In the genomic region with DNA sequence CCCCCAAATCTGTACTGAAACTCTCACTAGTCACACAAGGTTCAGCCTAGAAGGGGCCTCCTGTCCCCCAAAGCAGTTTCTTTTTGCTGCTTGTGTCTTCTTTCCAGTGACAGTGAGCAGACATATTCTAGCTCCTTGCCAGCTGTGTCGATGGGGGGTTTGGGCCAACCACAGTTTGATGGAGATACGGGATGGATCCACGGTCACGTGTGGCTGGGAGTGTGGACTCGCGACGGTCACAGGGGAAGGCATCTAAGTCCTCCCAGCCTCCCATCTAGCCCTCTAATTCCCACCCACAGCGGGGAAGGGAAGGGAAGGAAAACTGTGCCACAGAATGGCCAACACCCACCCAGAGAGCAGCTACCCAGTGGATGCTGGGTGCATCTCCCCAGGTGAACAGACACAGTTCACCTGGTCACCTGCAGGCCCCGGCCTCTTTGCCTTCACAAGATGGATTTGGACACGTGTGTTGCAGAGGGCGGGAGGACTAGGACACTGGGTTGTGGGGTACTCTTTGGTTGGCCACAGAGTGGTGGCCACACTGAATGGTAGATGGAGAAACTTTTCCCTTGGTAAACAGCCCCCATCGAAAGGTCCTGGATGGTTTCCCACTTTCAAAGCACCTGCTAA, we compare ENCODE assay signal across 26 cellular contexts. TPM values are rescaled to one million over a fixed set of nuclear protein-coding genes. Genes with fewer than 3 reads are reported as not detected.
A peak's percentile ranks its signal among the peaks of the same experiment; 100 is the strongest.
DNase-seq lines count a peak whose midpoint lies in the region; ATAC-seq and TF ChIP-seq lines count a peak whose summit lies in the region.
"Had no signal": no experiment of that assay in that cellular context is flagged by ENCODE, and none has a peak within 500 bp of the region (broad histone marks: within the 10 kb centered on the region; RNA-seq: fewer than 3 reads in every experiment).

No MANE protein-coding gene starts in this region.

- H3K9me3 Mint-ChIP-seq in chondrocyte (ENCODE audit: low read depth) = no peaks in the 10 kb centered on the region
- H3K9me3 Mint-ChIP-seq: CD14-positive monocyte; CD4-positive, CD25-positive, alpha-beta regulatory T cell; CD8-positive, alpha-beta memory T cell had no signal

- H3K79me2 ChIP-seq in osteoblast (ENCODE audit: insufficient read depth, low read length) = no peaks in the 10 kb centered on the region

- no peak overlapping the region for H2AFZ ChIP-seq in osteoblast (ENCODE audit: low read length)

- H3K36me3 Mint-ChIP-seq in chondrocyte (ENCODE audit: low read depth) = no peaks in the 10 kb centered on the region
- H3K36me3 Mint-ChIP-seq: CD4-positive, alpha-beta memory T cell had no signal

- TF ChIP-seq POLR2A in spleen (IDR thresholded peaks at IDR 0.05) (no peak), tibial nerve (IDR thresholded peaks at IDR 0.05) (no peak)

- no peak overlapping the region for H3K4me2 ChIP-seq in osteoblast (ENCODE audit: insufficient read depth, low read length)
- H3K4me2 ChIP-seq: BLaER1 had no signal

- no peaks in the 10 kb centered on the region for H3K4me1 Mint-ChIP-seq in chondrocyte (ENCODE audit: low read depth)
- H3K4me1 Mint-ChIP-seq: CD14-positive monocyte had no signal

- H3K27ac Mint-ChIP-seq in chondrocyte (ENCODE audit: unreplicated experiment) = no peak overlapping the region
- H3K27ac Mint-ChIP-seq: CD4-positive, CD25-positive, alpha-beta regulatory T cell; CD8-positive, alpha-beta memory T cell had no signal

- 88 to 97% (median 94%) methylated on average over 12 of the region's 12 CpGs for WGBS in spleen, 5 donors
- 87 to 97% methylated on average over 11 to 12 of the region's 12 CpGs for WGBS in tibial nerve, 2 donors

- H4K20me1 ChIP-seq in osteoblast (ENCODE audit: insufficient read depth, low read length) = no peaks in the 10 kb centered on the region

- H3K27ac ChIP-seq in osteoblast (ENCODE audit: low read depth, low read length) (no peak overlapping the region), spleen (no peak overlapping the region), tibial nerve (no peak overlapping the region)
- H3K27ac ChIP-seq: BLaER1 had no signal

- H3K4me3 ChIP-seq in mucosa of descending colon (no peak overlapping the region), osteoblast (ENCODE audit: insufficient read depth, low read length) (no peak overlapping the region), spleen (no peak overlapping the region), tibial nerve (no peak overlapping the region)
- H3K4me3 ChIP-seq: BLaER1, GM12878 had no signal

- H3K4me3 Mint-ChIP-seq in chondrocyte (ENCODE audit: unreplicated experiment) = no peak overlapping the region
- H3K4me3 Mint-ChIP-seq: CD14-positive monocyte; CD4-positive, alpha-beta memory T cell; CD4-positive, CD25-positive, alpha-beta regulatory T cell; CD8-positive, alpha-beta memory T cell had no signal

- intact Hi-C loops in mucosa of descending colon (cut with DNase I, micrococcal nuclease) = no loop called here
- intact Hi-C loops in spleen (cut with DNase I; ENCODE audit: low total_unique reads) = no loop called here

- no peak for ATAC-seq in mucosa of descending colon
- ATAC-seq: GM12878 had no signal

- no peak for TF ChIP-seq CTCF in chondrocyte (IDR thresholded peaks at IDR 0.05)
- no peak for TF ChIP-seq CTCF in mucosa of descending colon (IDR thresholded peaks at IDR 0.05)
- TF ChIP-seq CTCF in osteoblast (IDR thresholded peaks at IDR 0.05; ENCODE audit: extremely low read depth, low read depth, low read length) = no peak
- TF ChIP-seq CTCF in spleen (IDR thresholded peaks at IDR 0.05 in 8 of 11, conservative IDR thresholded peaks at IDR 0.05 in 3 of 11) = no peak
- no peak for TF ChIP-seq CTCF in tibial nerve (IDR thresholded peaks at IDR 0.05)

- no peaks in the 10 kb centered on the region for H3K27me3 Mint-ChIP-seq in chondrocyte (ENCODE audit: low read depth)
- H3K27me3 Mint-ChIP-seq: CD4-positive, alpha-beta memory T cell; CD4-positive, CD25-positive, alpha-beta regulatory T cell had no signal

- no peaks in the 10 kb centered on the region for H3K4me1 ChIP-seq in mucosa of descending colon (ENCODE audit: low read depth)
- no peaks in the 10 kb centered on the region for H3K4me1 ChIP-seq in osteoblast (ENCODE audit: insufficient read depth, low read length)
- peaks cover 0 to 6% (median 0%) of the 10 kb centered on the region in 6 donors for H3K4me1 ChIP-seq in spleen
- peaks cover 0 to 5% (median 0%) of the 10 kb centered on the region in 4 donors for H3K4me1 ChIP-seq in tibial nerve

- DNase-seq in chondrocyte (ENCODE audit: low spot score) (peak; percentile 41), mucosa of descending colon (peak in 2 of 3 donors; percentile 7 to 22), osteoblast (ENCODE audit: insufficient read length, low spot score, missing footprints) (peak; percentile 32), spleen (peak; percentile 28), tibial nerve (ENCODE audit: low spot score in 2 of 2) (no peak), NCI-H2107 treated with DMSO at 0.1 percent for 48 hours (lab: John Stamatoyannopoulos, UW; ENCODE audit: unreplicated experiment) (no peak)
- no peak for DNase-seq in stimulated activated CD4-positive, alpha-beta T cell treated with anti-CD3 and anti-CD28 coated beads, Interleukin-4, amount 100 ng/mL, for 4 hours
- DNase-seq: 8988T; ACHN; BE2C; C1 segment of cervical spinal cord; CD4-positive, alpha-beta memory T cell; CD4-positive, CD25-positive, alpha-beta regulatory T cell; CD8-positive, alpha-beta memory T cell; COR-L47; DMS 273 treated with DMSO at 0.1 percent for 48 hours; DMS153; DMS53; DMS79; DND-41; EL; GDM1 had no signal

- no peaks in the 10 kb centered on the region for H3K9me3 ChIP-seq in mucosa of descending colon
- no peaks in the 10 kb centered on the region for H3K9me3 ChIP-seq in osteoblast (ENCODE audit: low read depth, low read length)
- no peaks in the 10 kb centered on the region for H3K9me3 ChIP-seq in spleen
- no peaks in the 10 kb centered on the region for H3K9me3 ChIP-seq in tibial nerve
- H3K9me3 ChIP-seq: BE2C, BLaER1 had no signal

- TF ChIP-seq EP300 in tibial nerve (IDR thresholded peaks at IDR 0.05) = no peak

- H3K27me3 ChIP-seq in osteoblast (ENCODE audit: insufficient read depth, low read length) (no peaks in the 10 kb centered on the region), spleen (replicated peaks in 1 of 7) (no peaks in the 10 kb centered on the region), tibial nerve (no peaks in the 10 kb centered on the region)
- H3K27me3 ChIP-seq: BE2C, BLaER1 had no signal

- H3K36me3 ChIP-seq in mucosa of descending colon (ENCODE audit: low read depth) (no peaks in the 10 kb centered on the region), osteoblast (ENCODE audit: insufficient read depth, low read length) (no peaks in the 10 kb centered on the region), spleen (peaks cover 0 to 65% (median 0%) of the 10 kb centered on the region in 6 donors), tibial nerve (peaks cover 0 to 18% (median 0%) of the 10 kb centered on the region in 3 donors)
- H3K36me3 ChIP-seq: BE2C had no signal

RNA-seq across cellular contexts. Expression of a gene that starts 54.4 kb away (rescaled TPM):
- total RNA-seq in chondrocyte (0.07 TPM in 1 of 3 replicates, not detected in the others), mucosa of descending colon (1 to 10 TPM in 2 of 3 donors, under 1 TPM in 1; 0.47 to 3.7 (median 1.1) TPM), osteoblast (not detected in 2 replicates), spleen (1 to 10 TPM in 6 of 7 donors, under 1 TPM in 1; 0.34 to 3.0 (median 2.2) TPM), tibial nerve (under 1 TPM in 2 of 4 donors, not detected in 2; under 0.01 to 0.44 TPM)
- polyA plus RNA-seq in spleen = 1 to 10 TPM in 1 of 3 donors, under 1 TPM in 2; 0.42 to 1.2 (median 0.52) TPM
- total RNA-seq: CD4-positive, alpha-beta memory T cell; CD4-positive, CD25-positive, alpha-beta regulatory T cell; CD8-positive, alpha-beta memory T cell had no signal
- polyA plus RNA-seq: AG04450; CD14-positive monocyte; CD4-positive, alpha-beta memory T cell had no signal

Comparison
In these comparisons a context has a peak if more than half of its experiments do, and no peak if none do; other contexts are left out.
1. DNase-seq: peak in chondrocyte (single experiment), mucosa of descending colon (2 of 3), osteoblast (single experiment) and spleen (single experiment); none in stimulated activated CD4-positive, alpha-beta T cell treated with anti-CD3 and anti-CD28 coated beads, Interleukin-4, amount 100 ng/mL, for 4 hours (0 of 2), tibial nerve (0 of 2) and NCI-H2107 treated with DMSO at 0.1 percent for 48 hours (single experiment).